In genomic region chr11:65120831-65121230, GRCh38 we compare ENCODE assay signal across 9 cellular contexts. TPM values are rescaled to one million over a fixed set of nuclear protein-coding genes. Genes with fewer than 3 reads are reported as not detected.
DNase-seq lines count a peak whose midpoint lies in the region; ATAC-seq, FAIRE-seq and TF ChIP-seq lines count a peak whose summit lies in the region.
"Had no signal": no experiment of that assay in that cellular context is flagged by ENCODE, and none has a peak within 500 bp of the region (broad histone marks: within the 10 kb centered on the region; RNA-seq: fewer than 3 reads in every experiment).

No MANE protein-coding gene starts in this region.

- no peak for ATAC-seq in heart right ventricle
- ATAC-seq in left ventricle myocardium superior, result no peak
- no peak for ATAC-seq in GM12878
- ATAC-seq in HG02759 (IDR thresholded peaks at IDR 0.05; ENCODE audit: unreplicated experiment), result no peak
- ATAC-seq in esophagus mucosa, result no peak
- no peak for ATAC-seq in foreskin keratinocyte

- no peak overlapping the region for H2AFZ ChIP-seq in GM12878 (ENCODE audit: control insufficient read depth, low read depth, low read length)

- H3K27me3 ChIP-seq in heart right ventricle (no peaks in the 10 kb centered on the region), GM12878 (replicated peaks in 1 of 2; ENCODE audit: control insufficient read depth in 2 of 2, insufficient read depth in 2 of 2, low read length in 1 of 2) (no peaks in the 10 kb centered on the region), vagina (no peaks in the 10 kb centered on the region), foreskin keratinocyte (no peaks in the 10 kb centered on the region)

- WGBS in heart right ventricle, 2 donors, result 73 to 77% methylated on average over 3 of the region's 3 CpGs
- WGBS in GM12878 (ENCODE audit: insufficient coverage, insufficient replicate concordance, low lambda C conversion rate, missing lambda C conversion rate), result 35% methylated on average over 3 of the region's 3 CpGs

- POLR2A ChIA-PET in GM12878 (lab: Charles Lee), result interaction anchor here (0.7 to 3.1 kb wide), 10 partner anchors 9 to 273 kb away, joined by 3 to 31 read pairs (median 6); partner anchors contain the start of genes SYVN1 and TM7SF2

- no peak for FAIRE-seq in GM12878 (lab: Jason Lieb, UNC)

- CTCF ChIA-PET in GM12878 (lab: Yijun Ruan, JAX), result interaction anchor here (0.9 to 3.1 kb wide), 13 partner anchors 9 to 333 kb away, joined by 3 to 40 read pairs (median 13); partner anchors contain the start of genes ARL2, CAPN1, CDC42BPG and SYVN1

- H3K9ac ChIP-seq in GM12878 (ENCODE audit: control insufficient read depth, insufficient read depth, low read length), result peak overlapping the region; percentile 97

- intact Hi-C loops in heart right ventricle (cut with DNase I) (loop anchor here in 3 of 10 donors (5.0 kb wide), 3 partner anchors 39 to 109 kb away; partner anchors contain the start of genes CDCA5 (in 2 of the 3), ZFPL1 (in 2 of the 3), ARL2 (in 1 of the 3) and SNX15 (in 1 of the 3)), left ventricle myocardium superior (cut with micrococcal nuclease) (no loop called here), GM12878 (cut with micrococcal nuclease; ENCODE audit: unreplicated experiment) (no loop called here), vagina (cut with DNase I) (loop anchor here (10.0 kb wide), 1 partner anchor 204 kb away; no protein-coding TSS in a partner anchor)

- TF ChIP-seq CTCF in heart right ventricle (IDR thresholded peaks at IDR 0.05) (no peak), GM12878 (IDR thresholded peaks at IDR 0.05 in 2 of 3, conservative IDR thresholded peaks at IDR 0.05 in 1 of 3; ENCODE audit: control insufficient read depth in 2 of 3, extremely low read depth in 1 of 3, insufficient read depth in 1 of 3, low read depth in 3 of 3, low read length in 3 of 3) (no peak), vagina (IDR thresholded peaks at IDR 0.05) (no peak), foreskin keratinocyte (conservative IDR thresholded peaks at IDR 0.05) (no peak)

- H3K36me3 ChIP-seq in heart right ventricle, result peaks cover 0 to 61% (median 34%) of the 10 kb centered on the region in 9 donors
- peaks cover 12 to 33% of the 10 kb centered on the region in 2 experiments for H3K36me3 ChIP-seq in GM12878 (ENCODE audit: control insufficient read depth in 2 of 2, insufficient read depth in 2 of 2, low read length in 1 of 2)
- H3K36me3 ChIP-seq in vagina, result peaks cover 0 to 37% of the 10 kb centered on the region in 2 donors

- DNase-seq in heart right ventricle (no peak), left ventricle myocardium superior (no peak), GM12878 (ENCODE audit: low read depth, low spot score) (no peak), mesenteric fat pad (ENCODE audit: low spot score) (peak; percentile 30), vagina (ENCODE audit: extremely low spot score in 2 of 2) (no peak), foreskin keratinocyte (no peak)
- DNase-seq: GF-D8 had no signal

- H3K9me3 ChIP-seq in heart right ventricle (no peaks in the 10 kb centered on the region), GM12878 (replicated peaks; ENCODE audit: control insufficient read depth, insufficient read depth, low read length) (no peaks in the 10 kb centered on the region), vagina (no peaks in the 10 kb centered on the region)

- H3K4me2 ChIP-seq in GM12878 (ENCODE audit: control insufficient read depth, insufficient read depth), result peak overlapping the region; percentile 79

- peaks cover 55% of the 10 kb centered on the region for H3K79me2 ChIP-seq in GM12878 (ENCODE audit: control insufficient read depth, insufficient read depth, low read length)

- H3K4me3 ChIP-seq in heart right ventricle, result peak overlapping the region; percentile 65 to 100 (median 92)
- peak overlapping the region; percentile 85 for H3K4me3 ChIP-seq in GM12878
- H3K4me3 ChIP-seq in vagina, result peak overlapping the region; percentile 85 to 91

- no peak for TF ChIP-seq EP300 in GM12878 (IDR thresholded peaks at IDR 0.05; ENCODE audit: borderline replicate concordance in 1 of 2, control insufficient read depth in 1 of 2, low read depth in 2 of 2, low read length in 2 of 2)

- no peak for TF ChIP-seq POLR2A in GM12878 (IDR thresholded peaks at IDR 0.05; ENCODE audit: low read depth, low read length)
- TF ChIP-seq POLR2A in vagina (IDR thresholded peaks at IDR 0.05), result no peak

- RAD21 ChIA-PET in GM12878 (lab: Charles Lee; ENCODE audit: unreplicated experiment), result interaction anchor here (1.8 to 3.3 kb wide), 3 partner anchors 60 to 272 kb away, joined by 8 to 34 read pairs (median 13); partner anchors contain the start of gene CAPN1

- no peak for TF ChIP-seq RAD21 in GM12878 (IDR thresholded peaks at IDR 0.05; ENCODE audit: insufficient read depth, low read depth, low read length)

- H4K20me1 ChIP-seq in GM12878 (ENCODE audit: control insufficient read depth, insufficient read depth), result no peaks in the 10 kb centered on the region

- in situ Hi-C loops in GM12878 (cut with MboI), result no loop called here

- BruUV-seq in GM12878 (replicated peaks; lab: Mats Ljungman, UMichigan), result no TSS peak

- H3K4me1 ChIP-seq in heart right ventricle (peaks cover 9 to 63% (median 42%) of the 10 kb centered on the region in 9 donors), GM12878 (ENCODE audit: control insufficient read depth, insufficient read depth, low read length) (peaks cover 25% of the 10 kb centered on the region), vagina (peaks cover 46% of the 10 kb centered on the region), foreskin keratinocyte (peaks cover 4% of the 10 kb centered on the region)

- H3K27ac ChIP-seq in heart right ventricle, result peak overlapping the region in 9 of 10 donors; percentile 83 to 98 (median 93)
- peak overlapping the region; percentile 80 for H3K27ac ChIP-seq in GM12878 (ENCODE audit: control insufficient read depth, insufficient read depth)
- H3K27ac ChIP-seq in vagina, result peak overlapping the region; percentile 84
- H3K27ac ChIP-seq in foreskin keratinocyte, result no peak overlapping the region

- SMC1A ChIA-PET in GM12878 (lab: Charles Lee; ENCODE audit: uncharacterized antibody, unreplicated experiment), result interaction anchor here (0.8 to 3.5 kb wide), 7 partner anchors 10 to 273 kb away, joined by 3 to 15 read pairs (median 6); partner anchors contain the start of genes CAPN1, SNX15, SYVN1 and TM7SF2

RNA-seq across cellular contexts. Expression of gene FAU, which starts 1.1 kb away (rescaled TPM):
- total RNA-seq in heart right ventricle (100 to 1,000 TPM; 536 to 674 (median 617) TPM), left ventricle myocardium superior (724 TPM), GM12878 (2014; rRNA removed) (1,083 and 1,263 TPM in 2 replicates), GM12878 (2014; rRNA removed; fragmentation: Illumina TruSeq; extraction: Trizol) (948 and 983 TPM in 2 replicates), GM12878 (2021) (1,347 and 1,414 TPM in 2 replicates), mesenteric fat pad (617 TPM), vagina (1,228 TPM), esophagus mucosa (758 TPM), foreskin keratinocyte (865 and 882 TPM in 2 replicates)
- polyA plus RNA-seq in heart right ventricle (1,000 to 10,000 TPM; 1,297 to 1,540 TPM), GM12878 (2011; rRNA removed) (583 and 615 TPM in 2 replicates), GM12878 (2014; fragmentation: Illumina TruSeq; extraction: Trizol) (129 and 706 TPM in 2 replicates), GM12878 (2014; fragmentation: Nextera tagmentation; extraction: Ambion mirVana) (100 to 1,000 TPM; 332 to 611 TPM), GM12878 (2014; rRNA removed) (1,208 and 1,582 TPM in 2 replicates), GM12878 (2016; fragmentation: Nextera tagmentation; extraction: Ambion mirVana) (1,000 to 10,000 TPM in 1 of 2 experiments, 100 to 1,000 TPM in 1; 997 to 1,103 TPM), foreskin keratinocyte (1,043 and 1,081 TPM in 2 replicates)
- total RNA-seq in GM12878 (2013; cell fraction: nucleolus; rRNA removed), result 51.6 and 54.9 TPM in 2 replicates
- 1,320 TPM for polyA plus RNA-seq in GM12878 (2011; ENCODE audit: low read depth)
- polyA plus RNA-seq in GM12878 (2011; cell fraction: cytosol; rRNA removed), result 882 and 1,174 TPM in 2 replicates
- 528 and 566 TPM in 2 replicates for polyA plus RNA-seq in GM12878 (2011; cell fraction: nucleus; rRNA removed)
- polyA plus RNA-seq in GM12878 (2012), result 1,474 and 2,106 TPM in 2 replicates
- polyA minus RNA-seq in GM12878 (2011; rRNA and poly(A)+ RNA removed), result 206 and 381 TPM in 2 replicates
- polyA minus RNA-seq in GM12878 (2011; cell fraction: cytosol; rRNA and poly(A)+ RNA removed), result 199 and 204 TPM in 2 replicates
- 126 and 152 TPM in 2 replicates for polyA minus RNA-seq in GM12878 (2011; cell fraction: nucleus; rRNA and poly(A)+ RNA removed)

RNA-seq across cellular contexts. Expression of gene MRPL49, which starts 1.3 kb away (rescaled TPM):
- total RNA-seq in heart right ventricle, result 10 to 100 TPM; 33.8 to 44.8 (median 39.9) TPM
- polyA plus RNA-seq in heart right ventricle, result 10 to 100 TPM in 1 of 2 donors, 1 to 10 TPM in 1; 6.4 to 39.0 TPM
- 33.7 TPM for total RNA-seq in left ventricle myocardium superior
- total RNA-seq in GM12878 (2013; cell fraction: nucleolus; rRNA removed), result 17.7 and 17.8 TPM in 2 replicates
- total RNA-seq in GM12878 (2014; rRNA removed), result 92.8 and 116 TPM in 2 replicates
- 50.2 and 54.6 TPM in 2 replicates for total RNA-seq in GM12878 (2014; rRNA removed; fragmentation: Illumina TruSeq; extraction: Trizol)
- total RNA-seq in GM12878 (2021), result 63.5 and 64.2 TPM in 2 replicates
- 20.0 TPM for polyA plus RNA-seq in GM12878 (2011; ENCODE audit: low read depth)
- polyA plus RNA-seq in GM12878 (2011; rRNA removed), result 36.4 and 63.2 TPM in 2 replicates
- 78.9 and 81.4 TPM in 2 replicates for polyA plus RNA-seq in GM12878 (2011; cell fraction: cytosol; rRNA removed)
- 23.2 and 25.2 TPM in 2 replicates for polyA plus RNA-seq in GM12878 (2011; cell fraction: nucleus; rRNA removed)
- 36.2 and 39.9 TPM in 2 replicates for polyA plus RNA-seq in GM12878 (2012)
- polyA plus RNA-seq in GM12878 (2014; fragmentation: Illumina TruSeq; extraction: Trizol), result 62.3 and 79.9 TPM in 2 replicates
- polyA plus RNA-seq in GM12878 (2014; fragmentation: Nextera tagmentation; extraction: Ambion mirVana), result 10 to 100 TPM; 42.0 to 49.8 TPM
- 82.4 and 87.9 TPM in 2 replicates for polyA plus RNA-seq in GM12878 (2014; rRNA removed)
- 100 to 1,000 TPM; 103 to 106 TPM for polyA plus RNA-seq in GM12878 (2016; fragmentation: Nextera tagmentation; extraction: Ambion mirVana)
- 24.2 and 53.5 TPM in 2 replicates for polyA minus RNA-seq in GM12878 (2011; rRNA and poly(A)+ RNA removed)
- 11.8 and 13.7 TPM in 2 replicates for polyA minus RNA-seq in GM12878 (2011; cell fraction: cytosol; rRNA and poly(A)+ RNA removed)
- polyA minus RNA-seq in GM12878 (2011; cell fraction: nucleus; rRNA and poly(A)+ RNA removed), result 8.9 and 15.9 TPM in 2 replicates
- total RNA-seq in mesenteric fat pad, result 26.1 TPM
- total RNA-seq in vagina, result 43.5 TPM
- total RNA-seq in esophagus mucosa, result 63.9 TPM
- total RNA-seq in foreskin keratinocyte, result 74.4 and 76.2 TPM in 2 replicates
- 69.6 and 75.9 TPM in 2 replicates for polyA plus RNA-seq in foreskin keratinocyte

RNA-seq across cellular contexts. Expression of gene ZNHIT2, which starts 3.3 kb away (rescaled TPM):
- total RNA-seq in heart right ventricle, result 1 to 10 TPM; 4.3 to 8.3 (median 6.5) TPM
- 10 to 100 TPM; 16.5 to 17.5 TPM for polyA plus RNA-seq in heart right ventricle
- total RNA-seq in left ventricle myocardium superior, result 5.5 TPM
- 2.4 and 4.4 TPM in 2 replicates for total RNA-seq in GM12878 (2013; cell fraction: nucleolus; rRNA removed)
- total RNA-seq in GM12878 (2014; rRNA removed), result 12.9 and 20.4 TPM in 2 replicates
- total RNA-seq in GM12878 (2014; rRNA removed; fragmentation: Illumina TruSeq; extraction: Trizol), result 1.3 and 2.0 TPM in 2 replicates
- total RNA-seq in GM12878 (2021), result 15.5 TPM in 2 replicates
- polyA plus RNA-seq in GM12878 (2011; ENCODE audit: low read depth), result 0.93 TPM
- polyA plus RNA-seq in GM12878 (2011; rRNA removed), result 0.27 and 0.88 TPM in 2 replicates
- 1.5 and 4.1 TPM in 2 replicates for polyA plus RNA-seq in GM12878 (2011; cell fraction: cytosol; rRNA removed)
- polyA plus RNA-seq in GM12878 (2011; cell fraction: nucleus; rRNA removed), result 2.9 and 4.6 TPM in 2 replicates
- 5.8 and 6.2 TPM in 2 replicates for polyA plus RNA-seq in GM12878 (2012)
- polyA plus RNA-seq in GM12878 (2014; fragmentation: Illumina TruSeq; extraction: Trizol), result 0.24 TPM in 1 of 2 replicates, not detected in the other
- under 1 TPM in 1 of 2 experiments, not detected in 1; 0.40 TPM for polyA plus RNA-seq in GM12878 (2014; fragmentation: Nextera tagmentation; extraction: Ambion mirVana)
- 15.5 and 18.3 TPM in 2 replicates for polyA plus RNA-seq in GM12878 (2014; rRNA removed)
- polyA plus RNA-seq in GM12878 (2016; fragmentation: Nextera tagmentation; extraction: Ambion mirVana), result 10 to 100 TPM; 17.8 to 18.7 TPM
- polyA minus RNA-seq in GM12878 (2011; rRNA and poly(A)+ RNA removed), result 1.2 and 1.5 TPM in 2 replicates
- 3.3 TPM in 2 replicates for polyA minus RNA-seq in GM12878 (2011; cell fraction: cytosol; rRNA and poly(A)+ RNA removed)
- 5.0 and 11.1 TPM in 2 replicates for polyA minus RNA-seq in GM12878 (2011; cell fraction: nucleus; rRNA and poly(A)+ RNA removed)
- total RNA-seq in mesenteric fat pad, result 11.5 TPM
- 15.7 TPM for total RNA-seq in vagina
- total RNA-seq in esophagus mucosa, result 9.4 TPM
- 15.4 and 15.9 TPM in 2 replicates for total RNA-seq in foreskin keratinocyte
- polyA plus RNA-seq in foreskin keratinocyte, result 19.8 and 21.8 TPM in 2 replicates

RNA-seq across cellular contexts. Expression of gene TM7SF2, which starts 9.2 kb away (rescaled TPM):
- total RNA-seq in heart right ventricle (10 to 100 TPM; 38.1 to 87.8 (median 69.5) TPM), left ventricle myocardium superior (112 TPM), GM12878 (2014; rRNA removed) (29.6 and 32.8 TPM in 2 replicates), GM12878 (2014; rRNA removed; fragmentation: Illumina TruSeq; extraction: Trizol) (9.2 and 9.3 TPM in 2 replicates), GM12878 (2021) (30.2 and 31.2 TPM in 2 replicates), mesenteric fat pad (22.1 TPM), vagina (37.6 TPM), esophagus mucosa (53.2 TPM), foreskin keratinocyte (8.2 and 12.7 TPM in 2 replicates)
- polyA plus RNA-seq in heart right ventricle (10 to 100 TPM; 18.5 to 83.6 TPM), GM12878 (2011; rRNA removed) (4.8 and 11.0 TPM in 2 replicates), GM12878 (2014; fragmentation: Illumina TruSeq; extraction: Trizol) (4.3 and 11.3 TPM in 2 replicates), GM12878 (2014; fragmentation: Nextera tagmentation; extraction: Ambion mirVana) (1 to 10 TPM in 1 of 2 experiments, under 1 TPM in 1; 0.52 to 2.9 TPM), GM12878 (2014; rRNA removed) (37.9 and 38.2 TPM in 2 replicates), GM12878 (2016; fragmentation: Nextera tagmentation; extraction: Ambion mirVana) (10 to 100 TPM; 47.4 to 57.7 TPM), foreskin keratinocyte (12.6 and 16.5 TPM in 2 replicates)
- 19.4 and 25.9 TPM in 2 replicates for total RNA-seq in GM12878 (2013; cell fraction: nucleolus; rRNA removed)
- polyA plus RNA-seq in GM12878 (2011; ENCODE audit: low read depth), result 11.5 TPM
- polyA plus RNA-seq in GM12878 (2011; cell fraction: cytosol; rRNA removed), result 15.4 and 15.7 TPM in 2 replicates
- polyA plus RNA-seq in GM12878 (2011; cell fraction: nucleus; rRNA removed), result 57.8 and 60.5 TPM in 2 replicates
- polyA plus RNA-seq in GM12878 (2012), result 19.4 and 19.7 TPM in 2 replicates
- polyA minus RNA-seq in GM12878 (2011; rRNA and poly(A)+ RNA removed), result 13.7 and 19.6 TPM in 2 replicates
- 4.4 and 7.5 TPM in 2 replicates for polyA minus RNA-seq in GM12878 (2011; cell fraction: cytosol; rRNA and poly(A)+ RNA removed)
- polyA minus RNA-seq in GM12878 (2011; cell fraction: nucleus; rRNA and poly(A)+ RNA removed), result 14.4 and 22.4 TPM in 2 replicates

RNA-seq across cellular contexts. Expression of gene SYVN1, which starts 13.5 kb away (rescaled TPM):
- 10 to 100 TPM; 24.1 to 34.0 (median 27.8) TPM for total RNA-seq in heart right ventricle
- polyA plus RNA-seq in heart right ventricle, result 10 to 100 TPM; 22.2 to 24.6 TPM
- 38.6 TPM for total RNA-seq in left ventricle myocardium superior
- 45.4 and 51.5 TPM in 2 replicates for total RNA-seq in GM12878 (2013; cell fraction: nucleolus; rRNA removed)
- 10.8 and 14.1 TPM in 2 replicates for total RNA-seq in GM12878 (2014; rRNA removed)
- total RNA-seq in GM12878 (2014; rRNA removed; fragmentation: Illumina TruSeq; extraction: Trizol), result 7.8 and 9.0 TPM in 2 replicates
- total RNA-seq in GM12878 (2021), result 55.0 and 63.6 TPM in 2 replicates
- polyA plus RNA-seq in GM12878 (2011; ENCODE audit: low read depth), result 66.2 TPM
- polyA plus RNA-seq in GM12878 (2011; rRNA removed), result 5.0 and 10.3 TPM in 2 replicates
- polyA plus RNA-seq in GM12878 (2011; cell fraction: cytosol; rRNA removed), result 20.2 and 35.3 TPM in 2 replicates
- polyA plus RNA-seq in GM12878 (2011; cell fraction: nucleus; rRNA removed), result 98.1 and 114 TPM in 2 replicates
- 89.5 and 98.9 TPM in 2 replicates for polyA plus RNA-seq in GM12878 (2012)
- 44.0 and 52.7 TPM in 2 replicates for polyA plus RNA-seq in GM12878 (2014; fragmentation: Illumina TruSeq; extraction: Trizol)
- polyA plus RNA-seq in GM12878 (2014; fragmentation: Nextera tagmentation; extraction: Ambion mirVana), result 1 to 10 TPM in 1 of 2 experiments, under 1 TPM in 1; 0.79 to 2.6 TPM
- 29.7 and 36.0 TPM in 2 replicates for polyA plus RNA-seq in GM12878 (2014; rRNA removed)
- 10 to 100 TPM; 26.1 to 34.6 TPM for polyA plus RNA-seq in GM12878 (2016; fragmentation: Nextera tagmentation; extraction: Ambion mirVana)
- 50.5 and 52.7 TPM in 2 replicates for polyA minus RNA-seq in GM12878 (2011; rRNA and poly(A)+ RNA removed)
- polyA minus RNA-seq in GM12878 (2011; cell fraction: cytosol; rRNA and poly(A)+ RNA removed), result 12.6 and 18.5 TPM in 2 replicates
- polyA minus RNA-seq in GM12878 (2011; cell fraction: nucleus; rRNA and poly(A)+ RNA removed), result 36.5 and 65.0 TPM in 2 replicates
- 78.8 TPM for total RNA-seq in mesenteric fat pad
- 42.5 TPM for total RNA-seq in vagina
- total RNA-seq in esophagus mucosa, result 28.1 TPM
- 11.7 and 17.9 TPM in 2 replicates for total RNA-seq in foreskin keratinocyte
- 14.5 and 17.8 TPM in 2 replicates for polyA plus RNA-seq in foreskin keratinocyte
